1 cellular context compared by ENCODE assay signal in the genomic region with DNA sequence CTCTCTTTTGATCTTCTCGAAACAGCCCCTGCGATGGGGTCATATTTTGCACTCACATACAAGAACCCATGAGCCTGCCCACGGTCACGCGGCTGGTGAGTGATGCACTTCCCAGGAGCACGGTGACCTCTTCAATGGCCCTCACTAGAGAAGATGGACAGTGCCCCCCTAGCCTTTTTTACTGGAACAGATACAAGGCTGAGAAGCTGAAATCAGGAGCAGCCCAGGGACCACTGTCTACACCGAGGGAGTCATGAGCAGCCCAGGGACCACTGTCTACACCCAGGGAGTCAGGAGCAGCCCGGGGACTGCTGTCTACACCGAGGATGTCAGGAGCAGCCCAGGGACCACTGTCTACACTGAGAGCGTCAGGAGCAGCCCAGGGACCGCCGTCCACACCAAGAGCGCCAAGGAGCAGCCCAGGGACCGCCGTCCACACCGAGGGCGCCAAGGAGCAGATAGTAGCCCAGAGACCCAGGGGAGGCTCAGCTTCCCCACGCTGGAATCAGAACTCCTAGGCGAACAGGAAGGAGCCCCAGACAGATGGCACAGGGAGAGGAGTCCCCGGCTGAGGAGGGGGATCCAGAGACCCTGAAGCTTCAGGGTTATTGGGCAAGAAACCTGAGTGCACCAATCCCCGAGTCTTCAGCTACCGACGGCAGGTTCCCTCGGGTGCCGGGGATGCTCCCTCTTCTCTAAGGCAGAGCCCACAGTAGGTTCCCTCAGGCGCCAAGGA.
TF ChIP-seq lines count a peak whose summit lies in the region.

No MANE protein-coding gene starts in this region.

TF ChIP-seq in GM23338, 12 proteins besides CTCF, POLR2A, EP300 and RAD21 (continued from another document):
- TF ChIP-seq, protein P1, sequence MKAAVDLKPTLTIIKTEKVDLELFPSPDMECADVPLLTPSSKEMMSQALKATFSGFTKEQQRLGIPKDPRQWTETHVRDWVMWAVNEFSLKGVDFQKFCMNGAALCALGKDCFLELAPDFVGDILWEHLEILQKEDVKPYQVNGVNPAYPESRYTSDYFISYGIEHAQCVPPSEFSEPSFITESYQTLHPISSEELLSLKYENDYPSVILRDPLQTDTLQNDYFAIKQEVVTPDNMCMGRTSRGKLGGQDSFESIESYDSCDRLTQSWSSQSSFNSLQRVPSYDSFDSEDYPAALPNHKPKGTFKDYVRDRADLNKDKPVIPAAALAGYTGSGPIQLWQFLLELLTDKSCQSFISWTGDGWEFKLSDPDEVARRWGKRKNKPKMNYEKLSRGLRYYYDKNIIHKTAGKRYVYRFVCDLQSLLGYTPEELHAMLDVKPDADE (IDR thresholded peaks at IDR 0.05), result no peak
